In the genomic region with DNA sequence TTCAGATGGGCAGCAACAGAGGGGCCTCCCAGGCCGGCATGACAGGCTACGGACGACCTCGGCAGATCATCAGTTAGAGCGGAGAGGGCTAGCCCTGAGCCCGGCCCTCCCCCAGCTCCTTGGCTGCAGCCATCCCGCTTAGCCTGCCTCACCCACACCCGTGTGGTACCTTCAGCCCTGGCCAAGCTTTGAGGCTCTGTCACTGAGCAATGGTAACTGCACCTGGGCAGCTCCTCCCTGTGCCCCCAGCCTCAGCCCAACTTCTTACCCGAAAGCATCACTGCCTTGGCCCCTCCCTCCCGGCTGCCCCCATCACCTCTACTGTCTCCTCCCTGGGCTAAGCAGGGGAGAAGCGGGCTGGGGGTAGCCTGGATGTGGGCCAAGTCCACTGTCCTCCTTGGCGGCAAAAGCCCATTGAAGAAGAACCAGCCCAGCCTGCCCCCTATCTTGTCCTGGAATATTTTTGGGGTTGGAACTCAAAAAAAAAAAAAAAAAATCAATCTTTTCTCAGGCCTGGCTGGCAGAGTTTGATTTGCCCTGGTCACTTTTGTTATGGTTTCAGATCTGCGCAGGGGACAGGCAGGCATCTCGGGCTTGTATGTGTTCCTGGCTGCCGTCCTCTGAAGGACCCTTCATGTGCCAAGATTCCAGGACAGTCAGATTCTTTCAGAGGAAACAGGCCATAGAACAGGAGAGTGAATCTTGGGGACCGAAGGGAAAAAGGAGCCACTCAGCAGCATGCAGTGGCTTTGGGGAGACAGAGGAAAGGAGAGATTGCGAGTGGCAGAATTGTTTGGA, we compare ENCODE assay signal across 13 cellular contexts. TPM values are rescaled to one million over a fixed set of nuclear protein-coding genes. Genes with fewer than 3 reads are reported as not detected.
A peak's percentile ranks its signal among the peaks of the same experiment; 100 is the strongest.
DNase-seq lines count a peak whose midpoint lies in the region; ATAC-seq and TF ChIP-seq lines count a peak whose summit lies in the region.
"Had no signal": no experiment of that assay in that cellular context is flagged by ENCODE, and none has a peak within 500 bp of the region (broad histone marks: within the 10 kb centered on the region; RNA-seq: fewer than 3 reads in every experiment).

No MANE protein-coding gene starts in this region.

- H3K9me3 Mint-ChIP-seq in osteocyte (ENCODE audit: unreplicated experiment), result no peaks in the 10 kb centered on the region
- no peaks in the 10 kb centered on the region for H3K9me3 Mint-ChIP-seq in naive thymus-derived CD4-positive, alpha-beta T cell
- H3K9me3 Mint-ChIP-seq: activated T-helper 2 cell treated with anti-CD3 and anti-CD28 coated beads, Interferon-gamma antibody, Interleukin-2, Interleukin-4, amounts not matched to agents 10 μg/mL and 5 μg/mL and 100 μg/mL, durations not matched to agents 14 hours and 24 hours and 36 hours; dendritic cell treated with granulocyte-macrophage colony-stimulating factor and Interleukin-4, amounts not matched to agents 40 ng/mL and 50 ng/mL, for 4 days had no signal

- no peak overlapping the region for H3K4me3 Mint-ChIP-seq in osteocyte (ENCODE audit: unreplicated experiment)
- no peak overlapping the region for H3K4me3 Mint-ChIP-seq in naive thymus-derived CD4-positive, alpha-beta T cell
- H3K4me3 Mint-ChIP-seq: dendritic cell treated with granulocyte-macrophage colony-stimulating factor and Interleukin-4, amounts not matched to agents 40 ng/mL and 50 ng/mL, for 4 days had no signal

- peak overlapping the region; percentile 12 for H3K27ac ChIP-seq in HUES48 (ENCODE audit: low read depth, low read length)
- H3K27ac ChIP-seq in esophagus squamous epithelium, result peak overlapping the region; percentile 34 to 93 (median 88)
- H3K27ac ChIP-seq in naive thymus-derived CD4-positive, alpha-beta T cell (ENCODE audit: low read depth, low read length), result no peak overlapping the region
- H3K27ac ChIP-seq: WERI-Rb-1 had no signal

- no peak for DNase-seq in AG04449 (ENCODE audit: low read depth, low spot score)
- DNase-seq in esophagus squamous epithelium (lab: John Stamatoyannopoulos, UW), result no peak
- DNase-seq in osteocyte (ENCODE audit: extremely low spot score, unreplicated experiment), result no peak
- no peak for DNase-seq in naive thymus-derived CD4-positive, alpha-beta T cell
- no peak for DNase-seq in NCI-H1694 (lab: John Stamatoyannopoulos, UW)
- DNase-seq in COLO668 (lab: John Stamatoyannopoulos, UW; ENCODE audit: unreplicated experiment), result no peak
- DNase-seq in GOT3 (lab: John Stamatoyannopoulos, UW), result no peak
- DNase-seq: C1 segment of cervical spinal cord, NCI-H1694 treated with DMSO at 0.1 percent for 48 hours had no signal

- TF ChIP-seq CTCF in AG04449 (IDR thresholded peaks at IDR 0.05; ENCODE audit: insufficient read depth, low read length, missing control alignments) (no peak), esophagus squamous epithelium (IDR thresholded peaks at IDR 0.05) (no peak), osteocyte (IDR thresholded peaks at IDR 0.05) (no peak)

- H3K4me1 ChIP-seq in HUES48 (ENCODE audit: control insufficient read depth, insufficient read depth, low read length) (peaks cover 23% of the 10 kb centered on the region), esophagus squamous epithelium (peaks cover 0 to 28% (median 0%) of the 10 kb centered on the region in 3 donors)
- H3K4me1 ChIP-seq in naive thymus-derived CD4-positive, alpha-beta T cell (ENCODE audit: control insufficient read depth in 2 of 2, insufficient read depth in 2 of 2, low read length in 2 of 2), result no peaks in the 10 kb centered on the region

- POLR2A ChIA-PET in AG04449 (lab: Yijun Ruan, JAX), result interaction anchor here (0.7 to 11.2 kb wide), 3 partner anchors 9 to 25 kb away, joined by 3 to 76 read pairs (median 5); a partner anchor contains a TSS
- POLR2A ChIA-PET in naive thymus-derived CD4-positive, alpha-beta T cell (lab: Charles Lee), result no interaction called here

- no peak overlapping the region for H3K9ac ChIP-seq in HUES48 (ENCODE audit: low read depth, low read length)

- peak overlapping the region; percentile 1 for H3K4me3 ChIP-seq in AG04449 (ENCODE audit: low read depth, low read length)
- no peak overlapping the region for H3K4me3 ChIP-seq in HUES48 (ENCODE audit: low read depth, low read length)
- H3K4me3 ChIP-seq in esophagus squamous epithelium, result peak overlapping the region in 3 of 4 donors; percentile 50 to 66 (median 52)
- H3K4me3 ChIP-seq in naive thymus-derived CD4-positive, alpha-beta T cell (ENCODE audit: low read length), result no peak overlapping the region

- peak overlapping the region; percentile 92 for H3K27ac Mint-ChIP-seq in osteocyte (ENCODE audit: unreplicated experiment)
- H3K27ac Mint-ChIP-seq in naive thymus-derived CD4-positive, alpha-beta T cell, result peak overlapping the region in 4 of 9 donors; percentile 36 to 68 (median 54)
- H3K27ac Mint-ChIP-seq: activated T-helper 2 cell treated with anti-CD3 and anti-CD28 coated beads, Interferon-gamma antibody, Interleukin-2, Interleukin-4, amounts not matched to agents 10 μg/mL and 5 μg/mL and 100 μg/mL, durations not matched to agents 14 hours and 24 hours and 36 hours had no signal

- H3K27me3 ChIP-seq in HUES48 (ENCODE audit: control insufficient read depth, insufficient read depth, low read length) (no peaks in the 10 kb centered on the region), esophagus squamous epithelium (no peaks in the 10 kb centered on the region)
- no peaks in the 10 kb centered on the region for H3K27me3 ChIP-seq in naive thymus-derived CD4-positive, alpha-beta T cell (ENCODE audit: control insufficient read depth in 2 of 2, insufficient read depth in 2 of 2, low read length in 2 of 2)

- H3K27me3 Mint-ChIP-seq in osteocyte (ENCODE audit: unreplicated experiment), result no peaks in the 10 kb centered on the region
- no peaks in the 10 kb centered on the region for H3K27me3 Mint-ChIP-seq in naive thymus-derived CD4-positive, alpha-beta T cell
- H3K27me3 Mint-ChIP-seq: dendritic cell treated with granulocyte-macrophage colony-stimulating factor and Interleukin-4, amounts not matched to agents 40 ng/mL and 50 ng/mL, for 4 days had no signal

- intact Hi-C loops in esophagus squamous epithelium (cut with DNase I), result loop anchor here (5.0 kb wide), 1 partner anchor 72 kb away; no protein-coding TSS in a partner anchor
- intact Hi-C loops in naive thymus-derived CD4-positive, alpha-beta T cell (cut with micrococcal nuclease), result loop anchor here in 1 of 2 donors (5.0 kb wide), 1 partner anchor 72 kb away; no protein-coding TSS in a partner anchor

- peaks cover 24% of the 10 kb centered on the region for H3K36me3 Mint-ChIP-seq in osteocyte (ENCODE audit: unreplicated experiment)
- H3K36me3 Mint-ChIP-seq in naive thymus-derived CD4-positive, alpha-beta T cell, result peaks cover 4 to 14% (median 8%) of the 10 kb centered on the region in 5 donors

- WGBS in esophagus squamous epithelium, 2 donors, result 70 to 80% methylated on average over 7 to 16 of the region's 17 CpGs

- H3K9me3 ChIP-seq in HUES48 (ENCODE audit: control insufficient read depth, insufficient read depth, low read length), result no peaks in the 10 kb centered on the region
- H3K9me3 ChIP-seq in esophagus squamous epithelium, result no peaks in the 10 kb centered on the region
- no peaks in the 10 kb centered on the region for H3K9me3 ChIP-seq in naive thymus-derived CD4-positive, alpha-beta T cell (ENCODE audit: control insufficient read depth in 2 of 3, low read length in 3 of 3)

- TF ChIP-seq POLR2A in esophagus squamous epithelium (IDR thresholded peaks at IDR 0.05), result no peak

- peaks cover 53% of the 10 kb centered on the region for H3K4me1 Mint-ChIP-seq in osteocyte (ENCODE audit: unreplicated experiment)
- peaks cover 0 to 5% (median 0%) of the 10 kb centered on the region in 7 donors for H3K4me1 Mint-ChIP-seq in naive thymus-derived CD4-positive, alpha-beta T cell

- CTCF ChIA-PET in AG04449 (lab: Yijun Ruan, JAX), result interaction anchor here (3.3 kb wide), 1 partner anchor 22 kb away, joined by 14 read pairs; no protein-coding TSS in a partner anchor
- CTCF ChIA-PET in naive thymus-derived CD4-positive, alpha-beta T cell (lab: Charles Lee), result interaction anchor here (1.3 kb wide), 1 partner anchor 24 kb away, joined by 3 read pairs; no protein-coding TSS in a partner anchor

- H3K36me3 ChIP-seq in HUES48 (ENCODE audit: control insufficient read depth, insufficient read depth, low read length) (peaks cover 33% of the 10 kb centered on the region), esophagus squamous epithelium (peaks cover 0 to 33% (median 17%) of the 10 kb centered on the region in 3 donors)
- peaks cover 0 to 48% (median 7%) of the 10 kb centered on the region in 3 experiments for H3K36me3 ChIP-seq in naive thymus-derived CD4-positive, alpha-beta T cell (ENCODE audit: control insufficient read depth in 2 of 3, insufficient read depth in 3 of 3, low read length in 3 of 3)

- ATAC-seq in naive thymus-derived CD4-positive, alpha-beta T cell, result no peak

RNA-seq across cellular contexts. Expression of a gene that starts 5.3 kb away (rescaled TPM):
- total RNA-seq in esophagus squamous epithelium, result 1,000 to 10,000 TPM in 1 of 4 donors, 100 to 1,000 TPM in 2, 10 to 100 TPM in 1; 64.8 to 1,356 (median 373) TPM
- 711 and 715 TPM in 2 replicates for total RNA-seq in osteocyte
- 10 to 100 TPM in 4 of 5 experiments, 1 to 10 TPM in 1; 6.4 to 28.0 (median 18.2) TPM for total RNA-seq in naive thymus-derived CD4-positive, alpha-beta T cell
- polyA plus RNA-seq in naive thymus-derived CD4-positive, alpha-beta T cell, result 1 to 10 TPM in 1 of 2 donors, under 1 TPM in 1; 0.32 to 1.0 TPM

RNA-seq across cellular contexts. Expression of a gene that starts 25.9 kb away (rescaled TPM):
- total RNA-seq in esophagus squamous epithelium, result 10 to 100 TPM in 2 of 4 donors, 1 to 10 TPM in 2; 6.9 to 20.0 (median 9.4) TPM
- total RNA-seq in osteocyte, result 65.5 and 67.3 TPM in 2 replicates
- 100 to 1,000 TPM in 2 of 5 experiments, 10 to 100 TPM in 3; 31.7 to 187 (median 60.5) TPM for total RNA-seq in naive thymus-derived CD4-positive, alpha-beta T cell
- 1 to 10 TPM; 2.3 to 3.1 TPM for polyA plus RNA-seq in naive thymus-derived CD4-positive, alpha-beta T cell

RNA-seq across cellular contexts. Expression of a gene that starts 27.4 kb away (rescaled TPM):
- total RNA-seq in esophagus squamous epithelium (10 to 100 TPM; 28.7 to 53.3 (median 45.0) TPM), osteocyte (57.5 and 65.0 TPM in 2 replicates)
- 100 to 1,000 TPM; 196 to 319 (median 312) TPM for total RNA-seq in naive thymus-derived CD4-positive, alpha-beta T cell
- polyA plus RNA-seq in naive thymus-derived CD4-positive, alpha-beta T cell, result 10 to 100 TPM; 45.4 to 71.4 TPM

RNA-seq across cellular contexts. Expression of a gene that starts 28.0 kb away (rescaled TPM):
- total RNA-seq in esophagus squamous epithelium (10 to 100 TPM in 1 of 4 donors, 1 to 10 TPM in 3; 5.0 to 10.5 (median 5.6) TPM), osteocyte (32.8 and 34.2 TPM in 2 replicates)
- total RNA-seq in naive thymus-derived CD4-positive, alpha-beta T cell, result 10 to 100 TPM; 16.6 to 36.0 (median 24.0) TPM
- polyA plus RNA-seq in naive thymus-derived CD4-positive, alpha-beta T cell, result 10 to 100 TPM in 1 of 2 donors, 1 to 10 TPM in 1; 9.7 to 10.2 TPM

Comparison
In these comparisons a context has a peak if more than half of its experiments do, and no peak if none do; other contexts are left out.
1. H3K4me3 ChIP-seq: peak in AG04449 (single experiment) and esophagus squamous epithelium (3 of 4); none in HUES48 (single experiment) and naive thymus-derived CD4-positive, alpha-beta T cell (single experiment).